2 cellular contexts compared by ENCODE assay signal in genomic region chr3:194756460-194757355, GRCh38.
TF ChIP-seq lines count a peak whose summit lies in the region.

No MANE protein-coding gene starts in this region.

TF ChIP-seq in SK-N-SH treated with all-trans-retinoic acid at 6 μM for 48 hours, 23 proteins besides CTCF, POLR2A, EP300 and RAD21 (continued from another document):
- no peak for TF ChIP-seq TSHZ2 (CRISPR knock-in tag; IDR thresholded peaks at IDR 0.05)
- no peak for TF ChIP-seq ISL1 (CRISPR knock-in tag; IDR thresholded peaks at IDR 0.05)
- TF ChIP-seq ZNF8 (CRISPR knock-in tag; IDR thresholded peaks at IDR 0.05): no peak
- TF ChIP-seq POU6F1 (CRISPR knock-in tag; IDR thresholded peaks at IDR 0.05; ENCODE audit: borderline replicate concordance, low read depth): no peak
- no peak for TF ChIP-seq RARB (CRISPR knock-in tag; IDR thresholded peaks at IDR 0.05)
- no peak for TF ChIP-seq PATZ1 (CRISPR knock-in tag; IDR thresholded peaks at IDR 0.05; ENCODE audit: borderline replicate concordance)
- no peak for TF ChIP-seq PPARA (CRISPR knock-in tag; IDR thresholded peaks at IDR 0.05; ENCODE audit: borderline replicate concordance)
- no peak for TF ChIP-seq ZC3H10 (CRISPR knock-in tag; IDR thresholded peaks at IDR 0.05)
- no peak for TF ChIP-seq ZNF565 (CRISPR knock-in tag; conservative IDR thresholded peaks at IDR 0.05; ENCODE audit: low read depth)
- TF ChIP-seq ESRRG (CRISPR knock-in tag; IDR thresholded peaks at IDR 0.05): no peak

TF ChIP-seq in GM23338, 12 proteins besides CTCF, POLR2A, EP300 and RAD21 (continued from another document):
- TF ChIP-seq, protein P1, sequence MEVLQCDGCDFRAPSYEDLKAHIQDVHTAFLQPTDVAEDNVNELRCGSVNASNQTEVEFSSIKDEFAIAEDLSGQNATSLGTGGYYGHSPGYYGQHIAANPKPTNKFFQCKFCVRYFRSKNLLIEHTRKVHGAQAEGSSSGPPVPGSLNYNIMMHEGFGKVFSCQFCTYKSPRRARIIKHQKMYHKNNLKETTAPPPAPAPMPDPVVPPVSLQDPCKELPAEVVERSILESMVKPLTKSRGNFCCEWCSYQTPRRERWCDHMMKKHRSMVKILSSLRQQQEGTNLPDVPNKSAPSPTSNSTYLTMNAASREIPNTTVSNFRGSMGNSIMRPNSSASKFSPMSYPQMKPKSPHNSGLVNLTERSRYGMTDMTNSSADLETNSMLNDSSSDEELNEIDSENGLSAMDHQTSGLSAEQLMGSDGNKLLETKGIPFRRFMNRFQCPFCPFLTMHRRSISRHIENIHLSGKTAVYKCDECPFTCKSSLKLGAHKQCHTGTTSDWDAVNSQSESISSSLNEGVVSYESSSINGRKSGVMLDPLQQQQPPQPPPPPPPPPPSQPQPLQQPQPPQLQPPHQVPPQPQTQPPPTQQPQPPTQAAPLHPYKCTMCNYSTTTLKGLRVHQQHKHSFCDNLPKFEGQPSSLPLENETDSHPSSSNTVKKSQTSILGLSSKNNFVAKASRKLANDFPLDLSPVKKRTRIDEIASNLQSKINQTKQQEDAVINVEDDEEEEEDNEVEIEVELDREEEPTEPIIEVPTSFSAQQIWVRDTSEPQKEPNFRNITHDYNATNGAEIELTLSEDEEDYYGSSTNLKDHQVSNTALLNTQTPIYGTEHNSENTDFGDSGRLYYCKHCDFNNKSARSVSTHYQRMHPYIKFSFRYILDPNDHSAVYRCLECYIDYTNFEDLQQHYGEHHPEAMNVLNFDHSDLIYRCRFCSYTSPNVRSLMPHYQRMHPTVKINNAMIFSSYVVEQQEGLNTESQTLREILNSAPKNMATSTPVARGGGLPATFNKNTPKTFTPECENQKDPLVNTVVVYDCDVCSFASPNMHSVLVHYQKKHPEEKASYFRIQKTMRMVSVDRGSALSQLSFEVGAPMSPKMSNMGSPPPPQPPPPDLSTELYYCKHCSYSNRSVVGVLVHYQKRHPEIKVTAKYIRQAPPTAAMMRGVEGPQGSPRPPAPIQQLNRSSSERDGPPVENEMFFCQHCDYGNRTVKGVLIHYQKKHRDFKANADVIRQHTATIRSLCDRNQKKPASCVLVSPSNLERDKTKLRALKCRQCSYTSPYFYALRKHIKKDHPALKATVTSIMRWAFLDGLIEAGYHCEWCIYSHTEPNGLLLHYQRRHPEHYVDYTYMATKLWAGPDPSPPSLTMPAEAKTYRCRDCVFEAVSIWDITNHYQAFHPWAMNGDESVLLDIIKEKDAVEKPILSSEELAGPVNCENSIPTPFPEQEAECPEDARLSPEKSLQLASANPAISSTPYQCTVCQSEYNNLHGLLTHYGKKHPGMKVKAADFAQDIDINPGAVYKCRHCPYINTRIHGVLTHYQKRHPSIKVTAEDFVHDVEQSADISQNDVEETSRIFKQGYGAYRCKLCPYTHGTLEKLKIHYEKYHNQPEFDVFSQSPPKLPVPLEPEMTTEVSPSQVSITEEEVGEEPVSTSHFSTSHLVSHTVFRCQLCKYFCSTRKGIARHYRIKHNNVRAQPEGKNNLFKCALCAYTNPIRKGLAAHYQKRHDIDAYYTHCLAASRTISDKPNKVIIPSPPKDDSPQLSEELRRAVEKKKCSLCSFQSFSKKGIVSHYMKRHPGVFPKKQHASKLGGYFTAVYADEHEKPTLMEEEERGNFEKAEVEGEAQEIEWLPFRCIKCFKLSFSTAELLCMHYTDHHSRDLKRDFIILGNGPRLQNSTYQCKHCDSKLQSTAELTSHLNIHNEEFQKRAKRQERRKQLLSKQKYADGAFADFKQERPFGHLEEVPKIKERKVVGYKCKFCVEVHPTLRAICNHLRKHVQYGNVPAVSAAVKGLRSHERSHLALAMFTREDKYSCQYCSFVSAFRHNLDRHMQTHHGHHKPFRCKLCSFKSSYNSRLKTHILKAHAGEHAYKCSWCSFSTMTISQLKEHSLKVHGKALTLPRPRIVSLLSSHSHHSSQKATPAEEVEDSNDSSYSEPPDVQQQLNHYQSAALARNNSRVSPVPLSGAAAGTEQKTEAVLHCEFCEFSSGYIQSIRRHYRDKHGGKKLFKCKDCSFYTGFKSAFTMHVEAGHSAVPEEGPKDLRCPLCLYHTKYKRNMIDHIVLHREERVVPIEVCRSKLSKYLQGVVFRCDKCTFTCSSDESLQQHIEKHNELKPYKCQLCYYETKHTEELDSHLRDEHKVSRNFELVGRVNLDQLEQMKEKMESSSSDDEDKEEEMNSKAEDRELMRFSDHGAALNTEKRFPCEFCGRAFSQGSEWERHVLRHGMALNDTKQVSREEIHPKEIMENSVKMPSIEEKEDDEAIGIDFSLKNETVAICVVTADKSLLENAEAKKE (CRISPR knock-in tag; IDR thresholded peaks at IDR 0.05): no peak
- TF ChIP-seq NANOG (IDR thresholded peaks at IDR 0.05; ENCODE audit: borderline replicate concordance) (no peak), ZNF331 (CRISPR knock-in tag; IDR thresholded peaks at IDR 0.05; ENCODE audit: low read depth) (no peak), STAT1 (IDR thresholded peaks at IDR 0.05; ENCODE audit: unreplicated experiment) (no peak), ZNF114 (CRISPR knock-in tag; IDR thresholded peaks at IDR 0.05) (no peak), CREB1 (CRISPR knock-in tag; IDR thresholded peaks at IDR 0.05; ENCODE audit: low read depth) (no peak)
- TF ChIP-seq, protein P2, sequence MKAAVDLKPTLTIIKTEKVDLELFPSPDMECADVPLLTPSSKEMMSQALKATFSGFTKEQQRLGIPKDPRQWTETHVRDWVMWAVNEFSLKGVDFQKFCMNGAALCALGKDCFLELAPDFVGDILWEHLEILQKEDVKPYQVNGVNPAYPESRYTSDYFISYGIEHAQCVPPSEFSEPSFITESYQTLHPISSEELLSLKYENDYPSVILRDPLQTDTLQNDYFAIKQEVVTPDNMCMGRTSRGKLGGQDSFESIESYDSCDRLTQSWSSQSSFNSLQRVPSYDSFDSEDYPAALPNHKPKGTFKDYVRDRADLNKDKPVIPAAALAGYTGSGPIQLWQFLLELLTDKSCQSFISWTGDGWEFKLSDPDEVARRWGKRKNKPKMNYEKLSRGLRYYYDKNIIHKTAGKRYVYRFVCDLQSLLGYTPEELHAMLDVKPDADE (IDR thresholded peaks at IDR 0.05): no peak
TF ChIP-seq in GM23338: peak in this region for 0.
